1 cellular context compared by ENCODE assay signal in the genomic region with DNA sequence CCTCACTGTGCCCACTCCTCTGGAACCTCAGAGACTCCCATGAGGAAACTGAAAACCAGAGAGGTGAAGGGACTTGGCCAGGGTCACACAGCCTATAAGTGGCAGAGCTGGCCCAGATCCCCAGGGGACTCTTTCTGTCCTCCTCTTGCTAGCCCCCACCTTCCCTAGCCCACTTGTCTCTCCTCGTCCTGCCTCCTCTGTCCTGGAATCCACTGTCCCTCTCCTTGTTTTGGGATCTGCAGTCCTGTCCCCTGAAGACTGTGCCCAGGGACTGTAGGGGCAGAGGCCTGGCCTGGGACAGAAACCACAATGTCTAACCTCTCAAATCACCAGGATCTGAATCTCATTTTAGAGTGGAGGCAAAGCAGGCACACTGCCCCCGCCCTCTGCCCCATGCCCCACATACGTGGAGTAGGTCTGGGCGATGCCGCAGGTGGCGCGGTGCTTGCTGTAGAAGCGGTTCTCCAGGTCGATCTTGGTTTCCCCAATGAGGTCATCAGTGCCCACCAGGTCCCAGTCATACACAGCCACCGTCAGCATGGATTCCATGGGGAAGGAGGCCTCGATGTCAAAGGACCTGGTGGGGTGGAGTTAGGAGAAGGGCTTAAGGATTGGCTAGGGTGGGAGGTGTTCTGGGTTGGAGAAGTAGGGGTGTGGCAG.
A peak's percentile ranks its signal among the peaks of the same experiment; 100 is the strongest.
TF ChIP-seq lines count a peak whose summit lies in the region.

No MANE protein-coding gene starts in this region.

TF ChIP-seq in HepG2, 621 proteins besides CTCF, POLR2A, EP300 and RAD21:
- no peak for TF ChIP-seq IKZF5 (CRISPR knock-in tag; IDR thresholded peaks at IDR 0.05)
- peak; percentile 40; the same call in 1 of the 2 replicates for TF ChIP-seq ATF7 (IDR thresholded peaks at IDR 0.05)
- no peak for TF ChIP-seq ATF7 (CRISPR knock-in tag; IDR thresholded peaks at IDR 0.05)
- TF ChIP-seq PAX8 (CRISPR knock-in tag; IDR thresholded peaks at IDR 0.05; ENCODE audit: borderline replicate concordance) = no peak
- TF ChIP-seq KMT2B (CRISPR knock-in tag; IDR thresholded peaks at IDR 0.05) = no peak
- TF ChIP-seq CEBPB (IDR thresholded peaks at IDR 0.05; ENCODE audit: borderline replicate concordance, low read depth, low read length) = no peak
- no peak for TF ChIP-seq ZNF232 (CRISPR knock-in tag; IDR thresholded peaks at IDR 0.05; ENCODE audit: borderline replicate concordance)
- TF ChIP-seq FOXP1 (IDR thresholded peaks at IDR 0.05) = no peak
- no peak for TF ChIP-seq FOXP1 (CRISPR knock-in tag; IDR thresholded peaks at IDR 0.05)
- TF ChIP-seq ZNF878 (CRISPR knock-in tag; IDR thresholded peaks at IDR 0.05) = no peak
- TF ChIP-seq, protein P1, sequence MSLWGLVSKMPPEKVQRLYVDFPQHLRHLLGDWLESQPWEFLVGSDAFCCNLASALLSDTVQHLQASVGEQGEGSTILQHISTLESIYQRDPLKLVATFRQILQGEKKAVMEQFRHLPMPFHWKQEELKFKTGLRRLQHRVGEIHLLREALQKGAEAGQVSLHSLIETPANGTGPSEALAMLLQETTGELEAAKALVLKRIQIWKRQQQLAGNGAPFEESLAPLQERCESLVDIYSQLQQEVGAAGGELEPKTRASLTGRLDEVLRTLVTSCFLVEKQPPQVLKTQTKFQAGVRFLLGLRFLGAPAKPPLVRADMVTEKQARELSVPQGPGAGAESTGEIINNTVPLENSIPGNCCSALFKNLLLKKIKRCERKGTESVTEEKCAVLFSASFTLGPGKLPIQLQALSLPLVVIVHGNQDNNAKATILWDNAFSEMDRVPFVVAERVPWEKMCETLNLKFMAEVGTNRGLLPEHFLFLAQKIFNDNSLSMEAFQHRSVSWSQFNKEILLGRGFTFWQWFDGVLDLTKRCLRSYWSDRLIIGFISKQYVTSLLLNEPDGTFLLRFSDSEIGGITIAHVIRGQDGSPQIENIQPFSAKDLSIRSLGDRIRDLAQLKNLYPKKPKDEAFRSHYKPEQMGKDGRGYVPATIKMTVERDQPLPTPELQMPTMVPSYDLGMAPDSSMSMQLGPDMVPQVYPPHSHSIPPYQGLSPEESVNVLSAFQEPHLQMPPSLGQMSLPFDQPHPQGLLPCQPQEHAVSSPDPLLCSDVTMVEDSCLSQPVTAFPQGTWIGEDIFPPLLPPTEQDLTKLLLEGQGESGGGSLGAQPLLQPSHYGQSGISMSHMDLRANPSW (CRISPR knock-in tag; IDR thresholded peaks at IDR 0.05; ENCODE audit: borderline replicate concordance) = no peak
- no peak for TF ChIP-seq ZFP36L2 (CRISPR knock-in tag; IDR thresholded peaks at IDR 0.05)
- no peak for TF ChIP-seq KLF13 (CRISPR knock-in tag; IDR thresholded peaks at IDR 0.05)
- TF ChIP-seq ZBTB14 (CRISPR knock-in tag; IDR thresholded peaks at IDR 0.05) = no peak
- 0 out of 2 replicates have a peak, but pooled peaks have one; percentile 15 for TF ChIP-seq ZFP91 (CRISPR knock-in tag; IDR thresholded peaks at IDR 0.05; ENCODE audit: borderline replicate concordance)
- peak; percentile 95 for TF ChIP-seq ZNF768 (CRISPR knock-in tag; IDR thresholded peaks at IDR 0.05)
- TF ChIP-seq KDM6A (CRISPR knock-in tag; IDR thresholded peaks at IDR 0.05; ENCODE audit: low read depth) = no peak
- TF ChIP-seq ZKSCAN1 (IDR thresholded peaks at IDR 0.05; ENCODE audit: low read length) = no peak
